10 cellular contexts compared by ENCODE assay signal in the genomic region with DNA sequence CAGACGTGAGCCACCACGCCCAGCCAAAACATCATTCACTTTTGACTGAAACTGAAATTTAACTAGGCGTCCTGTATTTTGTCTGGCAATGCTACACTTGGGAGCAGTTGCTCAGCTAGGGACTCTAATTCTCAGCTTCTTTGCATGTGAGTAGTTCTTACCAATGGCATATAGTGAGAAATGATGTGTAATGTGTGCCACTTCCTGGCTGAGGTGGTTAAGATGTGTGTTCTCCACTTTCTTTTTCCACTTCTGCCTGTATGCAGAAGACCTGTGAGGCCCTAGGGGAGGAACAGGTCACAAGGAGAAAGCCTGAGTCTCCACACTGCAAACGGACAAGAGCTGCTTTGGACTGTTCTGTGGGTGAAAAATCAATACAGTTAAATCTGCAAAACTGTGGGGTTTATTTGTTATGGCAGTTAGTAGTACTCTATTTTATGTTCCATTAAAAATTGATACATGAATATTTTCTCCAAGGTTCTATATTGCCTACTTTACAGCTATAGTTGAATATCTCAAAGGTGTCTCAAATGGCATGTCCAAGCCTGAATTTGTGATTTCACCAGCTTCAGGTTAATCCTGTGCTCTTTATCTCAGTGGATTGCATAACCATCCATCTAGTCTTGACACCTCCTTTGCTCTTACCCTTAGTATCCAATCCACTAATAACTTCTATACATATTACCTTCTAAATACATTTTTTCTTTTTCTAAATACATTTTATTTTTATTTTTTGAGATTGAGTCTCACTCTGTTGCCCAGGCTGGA. TPM values are rescaled to one million over a fixed set of nuclear protein-coding genes. Genes with fewer than 3 reads are reported as not detected.
DNase-seq lines count a peak whose midpoint lies in the region; ATAC-seq lines count a peak whose summit lies in the region.
"Had no signal": no experiment of that assay in that cellular context is flagged by ENCODE, and none has a peak within 500 bp of the region (broad histone marks: within the 10 kb centered on the region; RNA-seq: fewer than 3 reads in every experiment).

No MANE protein-coding gene starts in this region.

- no peaks in the 10 kb centered on the region for H3K4me1 Mint-ChIP-seq in CD4-positive, alpha-beta memory T cell

- no peak overlapping the region for H3K4me3 Mint-ChIP-seq in CD4-positive, alpha-beta memory T cell

- peak; percentile 40 for DNase-seq in activated CD4-positive, alpha-beta T cell treated with anti-CD3 and anti-CD28 coated beads for 48 hours
- DNase-seq in activated CD4-positive, alpha-beta T cell treated with anti-CD3 and anti-CD28 coated beads for 4 hours, result no peak
- DNase-seq in stimulated activated CD4-positive, alpha-beta T cell treated with anti-CD3 and anti-CD28 coated beads, Interleukin-4, amount 100 ng/mL, for 24 hours, result peak; percentile 15
- no peak for DNase-seq in CD4-positive, alpha-beta memory T cell
- DNase-seq in NCI-H2227 treated with DMSO at 0.1 percent for 48 hours (lab: John Stamatoyannopoulos, UW), result no peak
- no peak for DNase-seq in cerebellar cortex (ENCODE audit: low spot score)
- DNase-seq: head of caudate nucleus, NCI-H526 had no signal

- no peaks in the 10 kb centered on the region for H3K9me3 ChIP-seq in CD4-positive, alpha-beta memory T cell (ENCODE audit: control insufficient read depth in 1 of 2, low read length in 2 of 2)

- H3K27ac ChIP-seq in CD4-positive, alpha-beta memory T cell (ENCODE audit: low read depth, low read length), result no peak overlapping the region

- intact Hi-C loops in CD4-positive, alpha-beta memory T cell (cut with micrococcal nuclease), result no loop called here

- H3K4me3 ChIP-seq in CD4-positive, alpha-beta memory T cell (ENCODE audit: low read length in 2 of 2), result no peak overlapping the region

- H3K36me3 ChIP-seq in CD4-positive, alpha-beta memory T cell (ENCODE audit: insufficient read depth, low read length), result no peaks in the 10 kb centered on the region

- POLR2A ChIA-PET in CD4-positive, alpha-beta memory T cell (lab: Charles Lee; ENCODE audit: partially characterized antibody), result no interaction called here

- no peak overlapping the region for H3K27ac Mint-ChIP-seq in CD4-positive, alpha-beta memory T cell

- peaks cover 0 to 2% of the 10 kb centered on the region in 2 donors for H3K36me3 Mint-ChIP-seq in CD4-positive, alpha-beta memory T cell

- H3K27me3 ChIP-seq in CD4-positive, alpha-beta memory T cell (ENCODE audit: insufficient read depth, low read length), result no peaks in the 10 kb centered on the region

- ATAC-seq in HG02610 (IDR thresholded peaks at IDR 0.05; ENCODE audit: unreplicated experiment), result peak; percentile 81
- peak; percentile 83 for ATAC-seq in HG03521 (IDR thresholded peaks at IDR 0.05; ENCODE audit: unreplicated experiment)

- peaks cover 0 to 3% (median 0%) of the 10 kb centered on the region in 8 donors for H3K9me3 Mint-ChIP-seq in CD4-positive, alpha-beta memory T cell

- H3K27me3 Mint-ChIP-seq in CD4-positive, alpha-beta memory T cell, result no peaks in the 10 kb centered on the region

- H3K4me1 ChIP-seq in CD4-positive, alpha-beta memory T cell (ENCODE audit: insufficient read depth, low read length), result no peaks in the 10 kb centered on the region

- CTCF ChIA-PET in CD4-positive, alpha-beta memory T cell (lab: Charles Lee; ENCODE audit: partially characterized antibody), result interaction anchor here (1.3 kb wide), 1 partner anchor 233 kb away, joined by 3 read pairs; no protein-coding TSS in a partner anchor

RNA-seq across cellular contexts. Expression of gene NR1D2, which starts 59.3 kb away (rescaled TPM):
- 10 to 100 TPM; 62.2 to 68.1 TPM for total RNA-seq in CD4-positive, alpha-beta memory T cell
- polyA plus RNA-seq in CD4-positive, alpha-beta memory T cell, result 10 to 100 TPM; 28.1 to 70.5 TPM

Comparison
In these comparisons a context has a peak if more than half of its experiments do, and no peak if none do; other contexts are left out.
1. DNase-seq: peak in activated CD4-positive, alpha-beta T cell treated with anti-CD3 and anti-CD28 coated beads for 48 hours (single experiment) and stimulated activated CD4-positive, alpha-beta T cell treated with anti-CD3 and anti-CD28 coated beads, Interleukin-4, amount 100 ng/mL, for 24 hours (single experiment); none in activated CD4-positive, alpha-beta T cell treated with anti-CD3 and anti-CD28 coated beads for 4 hours (0 of 2), CD4-positive, alpha-beta memory T cell (0 of 5), NCI-H2227 treated with DMSO at 0.1 percent for 48 hours (single experiment) and cerebellar cortex (single experiment).